Comparison of ENCODE assay signal across 8 cellular contexts in genomic region chr13:24671367-24672117, GRCh38. TPM values are rescaled to one million over a fixed set of nuclear protein-coding genes. Genes with fewer than 3 reads are reported as not detected.
DNase-seq lines count a peak whose midpoint lies in the region; ATAC-seq, FAIRE-seq and TF ChIP-seq lines count a peak whose summit lies in the region.

No MANE protein-coding gene starts in this region.

- H3K36me3 ChIP-seq in BLaER1 (no peaks in the 10 kb centered on the region), skeletal muscle satellite cell (ENCODE audit: insufficient read depth, low read length) (no peaks in the 10 kb centered on the region)

- no peak for TF ChIP-seq POLR2A in GM12892 (IDR thresholded peaks at IDR 0.05; ENCODE audit: low read depth, low read length)

- no peaks in the 10 kb centered on the region for H3K9me3 ChIP-seq in BLaER1
- H3K9me3 ChIP-seq in iPS-18c (ENCODE audit: control insufficient read depth, insufficient read depth, low read length), result no peaks in the 10 kb centered on the region
- no peaks in the 10 kb centered on the region for H3K9me3 ChIP-seq in skeletal muscle satellite cell (replicated peaks; ENCODE audit: low read length)

- peak; percentile 64 for FAIRE-seq in GM12892 (lab: Jason Lieb, UNC)

- H3K4me2 ChIP-seq in BLaER1, result peak overlapping the region; percentile 66
- H3K4me2 ChIP-seq in skeletal muscle satellite cell (ENCODE audit: low read length), result peak overlapping the region; percentile 76

- H3K27ac ChIP-seq in BLaER1, result no peak overlapping the region

- H3K27me3 ChIP-seq in BLaER1 (no peaks in the 10 kb centered on the region), skeletal muscle satellite cell (ENCODE audit: control insufficient read depth, insufficient read depth, low read length) (peaks cover 19% of the 10 kb centered on the region)

- H4K20me1 ChIP-seq in BLaER1, result no peaks in the 10 kb centered on the region; the same call in 1 of the 2 replicates

- H3K4me3 ChIP-seq in BLaER1 (no peak overlapping the region), iPS-18c (ENCODE audit: insufficient read depth, low read depth, low read length) (peak overlapping the region; percentile 5; the same call in 1 of the 2 replicates), skeletal muscle satellite cell (ENCODE audit: low read length) (peak overlapping the region; percentile 47)

- H3K4me1 ChIP-seq in BLaER1, result peaks cover 11% of the 10 kb centered on the region
- peaks cover 13% of the 10 kb centered on the region for H3K4me1 ChIP-seq in skeletal muscle satellite cell (ENCODE audit: control insufficient read depth, insufficient read depth, low read length)

- no peak for DNase-seq in GM12892 (ENCODE audit: insufficient read length)
- DNase-seq in NCI-H345 (lab: John Stamatoyannopoulos, UW), result peak; percentile 64
- peak; percentile 77 for DNase-seq in astrocyte of the hippocampus (ENCODE audit: low read depth, low spot score)
- no peak for DNase-seq in effector CD8-positive, alpha-beta T cell (lab: John Stamatoyannopoulos, UW)

- H3K9ac ChIP-seq in BLaER1, result no peak overlapping the region
- peak overlapping the region; percentile 62 for H3K9ac ChIP-seq in skeletal muscle satellite cell (ENCODE audit: low read depth, low read length)

- no peak for ATAC-seq in HG03139 (IDR thresholded peaks at IDR 0.05; ENCODE audit: unreplicated experiment)

RNA-seq across cellular contexts. Expression of gene ATP12A, which starts 8.7 kb away (rescaled TPM):
- not detected for polyA plus RNA-seq in GM12892 (2012; ENCODE audit: missing spikeins)
- total RNA-seq in skeletal muscle satellite cell (2012; rRNA removed), result not detected in 2 replicates

Comparison
In these comparisons a context has a peak if more than half of its experiments do, and no peak if none do; other contexts are left out.
1. DNase-seq: peak in NCI-H345 (single experiment) and astrocyte of the hippocampus (single experiment); none in GM12892 (single experiment) and effector CD8-positive, alpha-beta T cell (single experiment).